Comparison of ENCODE assay signal across 22 cellular contexts in genomic region chr2:211248841-211249240, GRCh38.
DNase-seq lines count a peak whose midpoint lies in the region; ATAC-seq and TF ChIP-seq lines count a peak whose summit lies in the region.
"Had no signal": no experiment of that assay in that cellular context is flagged by ENCODE, and none has a peak within 500 bp of the region (broad histone marks: within the 10 kb centered on the region; RNA-seq: fewer than 3 reads in every experiment).

No MANE protein-coding gene starts in this region.

- H3K4me2 ChIP-seq in mammary epithelial cell (ENCODE audit: insufficient read depth, low read depth, low read length), result peak overlapping the region; percentile 42

- H3K79me2 ChIP-seq in mammary epithelial cell (ENCODE audit: insufficient read depth, low read length), result no peaks in the 10 kb centered on the region

- H3K4me3 ChIP-seq in mammary epithelial cell (replicated peaks in 1 of 3; ENCODE audit: insufficient read depth in 1 of 3, low read depth in 2 of 3, low read length in 3 of 3) (no peak overlapping the region), heart left ventricle (no peak overlapping the region)
- H3K4me3 ChIP-seq: BLaER1 treated with 17β-estradiol and CSF1 and Interleukin-3, amounts not matched to agents 10 nM and 100 nM had no signal

- H3K27ac Mint-ChIP-seq in MCF 10A (ENCODE audit: low read depth, unreplicated experiment) (no peak overlapping the region), WTC11 (0 out of 2 replicates have a peak overlapping the region, but pooled peaks have one; percentile 63), type B pancreatic cell (peak overlapping the region; percentile 61)
- H3K27ac Mint-ChIP-seq: CD8-positive, alpha-beta memory T cell; T-cell had no signal

- no peak overlapping the region for H3K9ac ChIP-seq in mammary epithelial cell (ENCODE audit: insufficient read depth, low read length)
- H3K9ac ChIP-seq: BLaER1 treated with 17β-estradiol and CSF1 and Interleukin-3, amounts not matched to agents 10 nM and 100 nM had no signal

- ATAC-seq in WTC11 (no peak), heart left ventricle (no peak), GM18861 (IDR thresholded peaks at IDR 0.05; ENCODE audit: unreplicated experiment) (no peak)
- ATAC-seq: SK-N-SH treated with all-trans-retinoic acid at 6 μM for 48 hours, T-cell had no signal

- no peaks in the 10 kb centered on the region for H3K36me3 ChIP-seq in mammary epithelial cell (ENCODE audit: insufficient read depth, low read length)
- no peaks in the 10 kb centered on the region for H3K36me3 ChIP-seq in heart left ventricle
- H3K36me3 ChIP-seq: BLaER1 treated with 17β-estradiol and CSF1 and Interleukin-3, amounts not matched to agents 10 nM and 100 nM had no signal

- WGBS in mammary epithelial cell (ENCODE audit: low coverage, missing lambda C conversion rate), result 0% methylated on average over 1 of the region's 2 CpGs
- 59 to 79% (median 74%) methylated on average over 2 of the region's 2 CpGs for WGBS in heart left ventricle, 4 donors

- dilution Hi-C loops in mammary epithelial cell (cut with HindIII; ENCODE audit: low sequenced_read_pairs), result no loop called here

- H3K36me3 Mint-ChIP-seq in MCF 10A (ENCODE audit: insufficient read depth, unreplicated experiment) (no peaks in the 10 kb centered on the region), WTC11 (no peaks in the 10 kb centered on the region), type B pancreatic cell (no peaks in the 10 kb centered on the region)
- H3K36me3 Mint-ChIP-seq: CD8-positive, alpha-beta memory T cell; T-cell had no signal

- no peak overlapping the region for H2AFZ ChIP-seq in mammary epithelial cell (ENCODE audit: low read depth, low read length)

- DNase-seq in mammary epithelial cell, result peak; percentile 40
- DNase-seq in MCF 10A (ENCODE audit: unreplicated experiment), result no peak
- DNase-seq in HPDE6-E6E7 (ENCODE audit: extremely low spot score), result peak; percentile 28
- DNase-seq in WTC11 (ENCODE audit: low spot score), result no peak
- DNase-seq in type B pancreatic cell (ENCODE audit: extremely low spot score, unreplicated experiment), result no peak
- no peak for DNase-seq in heart left ventricle
- DNase-seq in cardiac septum (ENCODE audit: low spot score), result no peak
- DNase-seq: CD8-positive, alpha-beta memory T cell; H9; Kasumi-1; NCI-H1417 treated with DMSO at 0.1 percent for 48 hours; NCI-H2029; NCI-H446 treated with DMSO at 0.1 percent for 48 hours; NCI-H82; OCI-M1; RPMI8226; SIG-M5; T-cell had no signal

- H3K4me1 ChIP-seq in mammary epithelial cell (ENCODE audit: insufficient read depth, low read length), result peaks cover 9% of the 10 kb centered on the region
- no peaks in the 10 kb centered on the region for H3K4me1 ChIP-seq in heart left ventricle

- BruUV-seq in mammary epithelial cell (replicated peaks; lab: Mats Ljungman, UMichigan), result no TSS peak
- BruUV-seq in MCF 10A (replicated peaks; lab: Mats Ljungman, UMichigan), result no TSS peak

- no peak for TF ChIP-seq POLR2A in heart left ventricle (IDR thresholded peaks at IDR 0.05)

- H3K27ac ChIP-seq in mammary epithelial cell (ENCODE audit: insufficient read depth, low read depth, low read length), result no peak overlapping the region
- no peak overlapping the region for H3K27ac ChIP-seq in heart left ventricle
- H3K27ac ChIP-seq: BLaER1 treated with 17β-estradiol and CSF1 and Interleukin-3, amounts not matched to agents 10 nM and 100 nM; HL-60 had no signal

- H3K9me3 Mint-ChIP-seq in MCF 10A (ENCODE audit: unreplicated experiment) (no peaks in the 10 kb centered on the region), WTC11 (no peaks in the 10 kb centered on the region), type B pancreatic cell (no peaks in the 10 kb centered on the region)

- intact Hi-C loops in mammary epithelial cell (cut with micrococcal nuclease), result no loop called here
- intact Hi-C loops in MCF 10A (cut with micrococcal nuclease), result no loop called here
- intact Hi-C loops in heart left ventricle (cut with DNase I), result no loop called here
- intact Hi-C loops in cardiac septum (cut with DNase I), result no loop called here

- in situ Hi-C loops in mammary epithelial cell (cut with MboI; ENCODE audit: low sequenced_read_pairs in 2 of 2), result no loop called here

- no peaks in the 10 kb centered on the region for H3K4me1 Mint-ChIP-seq in MCF 10A (ENCODE audit: insufficient read depth, unreplicated experiment)
- peaks cover 28% of the 10 kb centered on the region for H3K4me1 Mint-ChIP-seq in WTC11
- peaks cover 4% of the 10 kb centered on the region for H3K4me1 Mint-ChIP-seq in type B pancreatic cell (ENCODE audit: unreplicated experiment)
- H3K4me1 Mint-ChIP-seq: CD8-positive, alpha-beta memory T cell; T-cell had no signal

- no peaks in the 10 kb centered on the region for H4K20me1 ChIP-seq in mammary epithelial cell (ENCODE audit: insufficient read depth, low read length)
- H4K20me1 ChIP-seq: BLaER1 treated with 17β-estradiol and CSF1 and Interleukin-3, amounts not matched to agents 10 nM and 100 nM had no signal

- POLR2A ChIA-PET in MCF 10A (lab: Yijun Ruan, JAX), result no interaction called here
- POLR2A ChIA-PET in WTC11 (lab: Charles Lee), result no interaction called here

- H3K4me3 Mint-ChIP-seq in MCF 10A (ENCODE audit: unreplicated experiment), result no peak overlapping the region
- no peak overlapping the region for H3K4me3 Mint-ChIP-seq in WTC11
- peak overlapping the region; percentile 12 for H3K4me3 Mint-ChIP-seq in type B pancreatic cell
- H3K4me3 Mint-ChIP-seq: CD8-positive, alpha-beta memory T cell; H9; T-cell had no signal

- H3K27me3 ChIP-seq in mammary epithelial cell (ENCODE audit: insufficient read depth, low read length) (no peaks in the 10 kb centered on the region), heart left ventricle (no peaks in the 10 kb centered on the region)
- H3K27me3 ChIP-seq: BLaER1 treated with 17β-estradiol and CSF1 and Interleukin-3, amounts not matched to agents 10 nM and 100 nM had no signal

- H3K27me3 Mint-ChIP-seq in MCF 10A (ENCODE audit: insufficient read depth, unreplicated experiment), result no peaks in the 10 kb centered on the region
- H3K27me3 Mint-ChIP-seq in WTC11 (ENCODE audit: low read depth), result no peaks in the 10 kb centered on the region
- no peaks in the 10 kb centered on the region for H3K27me3 Mint-ChIP-seq in type B pancreatic cell
- H3K27me3 Mint-ChIP-seq: CD8-positive, alpha-beta memory T cell; T-cell had no signal

- H3K9me3 ChIP-seq in mammary epithelial cell (replicated peaks; ENCODE audit: insufficient read depth, low read length) (no peaks in the 10 kb centered on the region), heart left ventricle (no peaks in the 10 kb centered on the region)
- H3K9me3 ChIP-seq: BLaER1 treated with 17β-estradiol and CSF1 and Interleukin-3, amounts not matched to agents 10 nM and 100 nM had no signal

- CTCF ChIA-PET in mammary epithelial cell (lab: Charles Lee; ENCODE audit: low non-redundant PET), result no interaction called here
- CTCF ChIA-PET in MCF 10A (lab: Yijun Ruan, JAX), result interaction anchor here (0.6 kb wide), 1 partner anchor 216 kb away, joined by 3 read pairs; no protein-coding TSS in a partner anchor
- CTCF ChIA-PET in WTC11 (lab: Charles Lee), result interaction anchor here (0.9 kb wide), 1 partner anchor 79 kb away, joined by 3 read pairs; no protein-coding TSS in a partner anchor

- TF ChIP-seq CTCF in mammary epithelial cell (conservative IDR thresholded peaks at IDR 0.05 in 1 of 2, IDR thresholded peaks at IDR 0.05 in 1 of 2; ENCODE audit: extremely low read depth in 1 of 2, insufficient read depth in 1 of 2, low read depth in 1 of 2, low read length in 2 of 2) (no peak), MCF 10A (IDR thresholded peaks at IDR 0.05; ENCODE audit: unreplicated experiment) (no peak), WTC11 (IDR thresholded peaks at IDR 0.05) (no peak), type B pancreatic cell (conservative IDR thresholded peaks at IDR 0.05) (no peak), heart left ventricle (IDR thresholded peaks at IDR 0.05) (no peak)

TF ChIP-seq in WTC11, 78 proteins besides CTCF, POLR2A, EP300 and RAD21 (continues in another document):
- TF ChIP-seq, protein P1, sequence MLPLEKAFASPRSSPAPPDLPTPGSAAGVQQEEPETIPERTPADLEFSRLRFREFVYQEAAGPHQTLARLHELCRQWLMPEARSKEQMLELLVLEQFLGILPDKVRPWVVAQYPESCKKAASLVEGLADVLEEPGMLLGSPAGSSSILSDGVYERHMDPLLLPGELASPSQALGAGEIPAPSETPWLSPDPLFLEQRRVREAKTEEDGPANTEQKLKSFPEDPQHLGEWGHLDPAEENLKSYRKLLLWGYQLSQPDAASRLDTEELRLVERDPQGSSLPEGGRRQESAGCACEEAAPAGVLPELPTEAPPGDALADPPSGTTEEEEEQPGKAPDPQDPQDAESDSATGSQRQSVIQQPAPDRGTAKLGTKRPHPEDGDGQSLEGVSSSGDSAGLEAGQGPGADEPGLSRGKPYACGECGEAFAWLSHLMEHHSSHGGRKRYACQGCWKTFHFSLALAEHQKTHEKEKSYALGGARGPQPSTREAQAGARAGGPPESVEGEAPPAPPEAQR (CRISPR knock-in tag; IDR thresholded peaks at IDR 0.05), result no peak
- TF ChIP-seq, protein P2, sequence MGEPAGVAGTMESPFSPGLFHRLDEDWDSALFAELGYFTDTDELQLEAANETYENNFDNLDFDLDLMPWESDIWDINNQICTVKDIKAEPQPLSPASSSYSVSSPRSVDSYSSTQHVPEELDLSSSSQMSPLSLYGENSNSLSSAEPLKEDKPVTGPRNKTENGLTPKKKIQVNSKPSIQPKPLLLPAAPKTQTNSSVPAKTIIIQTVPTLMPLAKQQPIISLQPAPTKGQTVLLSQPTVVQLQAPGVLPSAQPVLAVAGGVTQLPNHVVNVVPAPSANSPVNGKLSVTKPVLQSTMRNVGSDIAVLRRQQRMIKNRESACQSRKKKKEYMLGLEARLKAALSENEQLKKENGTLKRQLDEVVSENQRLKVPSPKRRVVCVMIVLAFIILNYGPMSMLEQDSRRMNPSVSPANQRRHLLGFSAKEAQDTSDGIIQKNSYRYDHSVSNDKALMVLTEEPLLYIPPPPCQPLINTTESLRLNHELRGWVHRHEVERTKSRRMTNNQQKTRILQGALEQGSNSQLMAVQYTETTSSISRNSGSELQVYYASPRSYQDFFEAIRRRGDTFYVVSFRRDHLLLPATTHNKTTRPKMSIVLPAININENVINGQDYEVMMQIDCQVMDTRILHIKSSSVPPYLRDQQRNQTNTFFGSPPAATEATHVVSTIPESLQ (CRISPR knock-in tag; IDR thresholded peaks at IDR 0.05), result no peak
- TF ChIP-seq MXD4 (CRISPR knock-in tag; IDR thresholded peaks at IDR 0.05; ENCODE audit: borderline replicate concordance) (no peak), MAX (CRISPR knock-in tag; IDR thresholded peaks at IDR 0.05) (no peak), KAT7 (CRISPR knock-in tag; IDR thresholded peaks at IDR 0.05; ENCODE audit: borderline replicate concordance) (no peak)

Comparison
In these comparisons a context has a peak if more than half of its experiments do, and no peak if none do; other contexts are left out.
1. DNase-seq: peak in mammary epithelial cell (single experiment) and HPDE6-E6E7 (single experiment); none in MCF 10A (single experiment), WTC11 (single experiment), type B pancreatic cell (single experiment), heart left ventricle (0 of 5) and cardiac septum (single experiment).